ENCODE assay signal across 26 cellular contexts in the genomic region with DNA sequence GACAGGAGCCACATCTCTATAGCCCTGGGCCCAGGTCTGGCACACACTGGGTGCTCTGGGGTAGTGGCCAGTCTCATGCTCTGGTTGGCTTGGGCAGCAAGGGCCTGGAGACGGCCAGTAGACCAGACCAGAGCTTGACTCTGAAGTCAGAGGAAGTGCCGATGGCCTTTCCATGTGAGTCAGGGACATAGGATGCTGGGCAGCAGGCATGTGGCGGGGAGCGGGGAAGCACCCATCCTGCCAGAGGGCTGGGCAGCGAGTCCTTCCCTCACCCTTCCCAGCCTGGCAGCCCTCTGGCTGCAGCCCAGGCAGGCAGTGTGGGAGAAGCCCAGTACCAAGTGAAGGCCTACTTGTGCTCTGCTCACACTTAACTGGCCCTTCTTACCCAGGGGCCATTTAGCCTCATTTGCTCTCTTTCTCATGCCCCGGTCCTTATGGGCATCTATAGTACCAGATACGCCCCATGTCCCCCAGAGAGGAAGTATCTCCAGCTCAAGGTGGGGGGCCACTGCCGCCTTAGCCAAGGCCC. TPM values are rescaled to one million over a fixed set of nuclear protein-coding genes. Genes with fewer than 3 reads are reported as not detected.
"Had no signal": no experiment of that assay in that cellular context is flagged by ENCODE, and none has a peak within 500 bp of the region (broad histone marks: within the 10 kb centered on the region; RNA-seq: fewer than 3 reads in every experiment).

No MANE protein-coding gene starts in this region.

- DNase-seq: activated CD4-positive, alpha-beta T cell treated with anti-CD3 and anti-CD28 coated beads for 1 hour; activated CD4-positive, alpha-beta T cell treated with anti-CD3 and anti-CD28 coated beads, Interleukin-2, amount 50 U/mL, for 1 hour; activated CD8-positive, alpha-beta T cell treated with anti-CD3 and anti-CD28 coated beads, Interleukin-2, amount 10 ng/mL, durations not matched to agents 7 days and 5 days; aorta; effector CD4-positive, alpha-beta T cell; erythroblast; hippocampal formation; kidney glomerular epithelial cell; left ventricle myocardium superior; mammary epithelial cell; nephron progenitor cell; occipital lobe; stimulated activated CD4-positive, alpha-beta T cell treated with anti-CD3 and anti-CD28 coated beads, Interleukin-12 subunit alpha, Interleukin-12 subunit beta, amount 100 ng/mL, for 4 hours; T-cell; T-helper 9 cell; tibial artery had no signal

- H3K9me3 Mint-ChIP-seq: activated naive CD4-positive, alpha-beta T cell treated with anti-CD3 and anti-CD28 coated beads, Interleukin-2, amount 50 U/mL, for 72 hours; mesothelial cell of epicardium; nephron progenitor cell; stimulated activated naive CD8-positive, alpha-beta T cell treated with anti-CD3 and anti-CD28 coated beads, Interleukin-15, Interleukin-2, amounts not matched to agents 100 ng/mL and 50 ng/mL, for 24 hours; T-cell had no signal

- H3K4me3 ChIP-seq: tibial artery had no signal

- H3K4me3 Mint-ChIP-seq: activated CD8-positive, alpha-beta T cell treated with anti-CD3 and anti-CD28 coated beads, Interleukin-2, amount 10 ng/mL, durations not matched to agents 7 days and 5 days; mesothelial cell of epicardium; nephron progenitor cell; stimulated activated naive CD8-positive, alpha-beta T cell treated with anti-CD3 and anti-CD28 coated beads, Interleukin-15, Interleukin-2, amounts not matched to agents 100 ng/mL and 50 ng/mL, for 24 hours; T-cell had no signal

- FAIRE-seq: endometrium, frontal cortex had no signal

- H3K27ac ChIP-seq: tibial artery had no signal

- H3K36me3 Mint-ChIP-seq: activated naive CD4-positive, alpha-beta T cell treated with anti-CD3 and anti-CD28 coated beads, Interleukin-2, amount 50 U/mL, for 72 hours; mesothelial cell of epicardium; T-cell had no signal

- H3K27ac Mint-ChIP-seq: activated CD8-positive, alpha-beta T cell treated with anti-CD3 and anti-CD28 coated beads, Interleukin-2, amount 10 ng/mL, durations not matched to agents 7 days and 5 days; activated naive CD4-positive, alpha-beta T cell treated with anti-CD3 and anti-CD28 coated beads, Interleukin-2, amount 50 U/mL, for 72 hours; mesothelial cell of epicardium; stimulated activated naive CD8-positive, alpha-beta T cell treated with anti-CD3 and anti-CD28 coated beads, Interleukin-15, Interleukin-2, amounts not matched to agents 100 ng/mL and 50 ng/mL, for 24 hours; T-cell had no signal

- ATAC-seq: activated CD8-positive, alpha-beta T cell treated with anti-CD3 and anti-CD28 coated beads, Interleukin-2, amount 10 ng/mL, durations not matched to agents 7 days and 5 days; activated naive CD4-positive, alpha-beta T cell treated with anti-CD3 and anti-CD28 coated beads, Interleukin-2, amount 50 U/mL, for 72 hours; left ventricle myocardium superior; T-cell had no signal

- H3K9me3 ChIP-seq: tibial artery had no signal

RNA-seq across cellular contexts. Expression of a gene that starts 13.6 kb away (rescaled TPM):
- total RNA-seq: activated CD8-positive, alpha-beta T cell treated with anti-CD3 and anti-CD28 coated beads, Interleukin-2, amount 10 ng/mL, durations not matched to agents 7 days and 5 days; activated naive CD4-positive, alpha-beta T cell treated with anti-CD3 and anti-CD28 coated beads, Interleukin-2, amount 50 U/mL, for 72 hours; aorta; cardiac septum; chondrocyte; frontal cortex; left ventricle myocardium superior; mammary epithelial cell; mesothelial cell of epicardium; occipital lobe; posterior vena cava; T-cell; ureter had no signal
- polyA plus RNA-seq: adipose tissue, aorta, mammary epithelial cell had no signal
